8 cellular contexts compared by ENCODE assay signal in the genomic region with DNA sequence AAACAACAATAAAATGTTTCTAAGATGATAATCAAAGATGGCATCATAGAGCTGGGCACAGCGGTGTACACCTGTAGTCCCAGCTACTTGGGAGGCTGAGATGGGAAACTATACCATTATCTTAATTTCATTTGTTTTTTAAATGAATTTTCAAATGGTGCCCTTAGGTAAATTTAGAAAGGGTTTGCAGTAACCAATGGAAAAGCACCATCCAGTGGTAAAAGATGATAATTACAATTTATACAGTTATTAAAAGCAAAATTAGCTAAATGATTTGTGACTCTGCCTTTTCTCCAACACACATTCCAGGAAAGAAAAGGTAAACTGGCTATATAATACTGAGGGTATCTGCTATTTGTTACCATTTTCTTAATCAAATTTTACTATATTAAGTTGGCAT. TPM values are rescaled to one million over a fixed set of nuclear protein-coding genes. Genes with fewer than 3 reads are reported as not detected.
A peak's percentile ranks its signal among the peaks of the same experiment; 100 is the strongest.
DNase-seq lines count a peak whose midpoint lies in the region; ATAC-seq and TF ChIP-seq lines count a peak whose summit lies in the region.

No MANE protein-coding gene starts in this region.

- no peak overlapping the region for H3K4me3 ChIP-seq in HCT116 (replicated peaks in 1 of 2; ENCODE audit: low read depth in 1 of 2, low read length in 2 of 2)
- H3K4me3 ChIP-seq in mesendoderm (ENCODE audit: low read length): no peak overlapping the region

- ATAC-seq in HCT116: peak; percentile 38; the same call in 1 of the 2 replicates
- no peak for ATAC-seq in activated naive CD4-positive, alpha-beta T cell treated with anti-CD3 and anti-CD28 coated beads, Interleukin-2, amount 50 U/mL, for 72 hours
- no peak for ATAC-seq in stimulated activated naive B cell treated with anti-CD40 and anti-IgM and Interleukin-4, amounts not matched to agents 10 μg/mL and 1 μg/mL and 100 μg/mL, for 72 hours (replicated peaks)

- H3K4me1 ChIP-seq in HCT116 (ENCODE audit: control insufficient read depth in 1 of 2, insufficient read depth in 2 of 2, low read length in 2 of 2) (peaks cover 2 to 4% of the 10 kb centered on the region in 2 experiments; a peak in 1 of 4 replicates), mesendoderm (ENCODE audit: control insufficient read depth, low read depth, low read length) (no peaks in the 10 kb centered on the region)

- no peak overlapping the region for H4K8ac ChIP-seq in mesendoderm (ENCODE audit: low read depth, low read length)

- H3K27ac ChIP-seq in HCT116 (ENCODE audit: low read depth, low read length) (no peak overlapping the region), mesendoderm (ENCODE audit: low read depth, low read length) (no peak overlapping the region)

- TF ChIP-seq RAD21 in HCT116 (IDR thresholded peaks at IDR 0.05; ENCODE audit: low read depth): peak; percentile 92

- peak; percentile 75 for TF ChIP-seq CTCF in CD14-positive monocyte (IDR thresholded peaks at IDR 0.05)
- TF ChIP-seq CTCF in HCT116 (IDR thresholded peaks at IDR 0.05 in 2 of 3, conservative IDR thresholded peaks at IDR 0.05 in 1 of 3; ENCODE audit: borderline replicate concordance in 1 of 3, insufficient read depth in 1 of 3, low read depth in 2 of 3, low read length in 2 of 3): peak; percentile 6 to 80 (median 52); a peak in 5 of 6 replicates
- TF ChIP-seq CTCF in brain (conservative IDR thresholded peaks at IDR 0.05): peak; percentile 69 to 71

- no peaks in the 10 kb centered on the region for H3K36me3 ChIP-seq in HCT116 (ENCODE audit: control insufficient read depth in 1 of 2, insufficient read depth in 2 of 2, low read length in 2 of 2)
- H3K36me3 ChIP-seq in mesendoderm (ENCODE audit: control insufficient read depth, insufficient read depth, low read length): no peaks in the 10 kb centered on the region

- no TSS peak for BruUV-seq in HCT116 (replicated peaks; lab: Mats Ljungman, UMichigan)

- no peak overlapping the region for H3K4ac ChIP-seq in mesendoderm (ENCODE audit: low read depth, low read length)

- H3K27me3 ChIP-seq in HCT116 (ENCODE audit: insufficient read depth, low read length): no peaks in the 10 kb centered on the region
- no peaks in the 10 kb centered on the region for H3K27me3 ChIP-seq in mesendoderm (ENCODE audit: insufficient read depth, low read length, poor library complexity)

- no peak for TF ChIP-seq POLR2A in HCT116 (IDR thresholded peaks at IDR 0.05; ENCODE audit: borderline replicate concordance, extremely low read depth, insufficient read depth, insufficient read length)

- H3K9me3 ChIP-seq in HCT116 (ENCODE audit: control insufficient read depth in 1 of 2, insufficient read depth in 1 of 2, low read depth in 1 of 2, low read length in 2 of 2): no peaks in the 10 kb centered on the region

- peaks cover 0 to 3% (median 0%) of the 10 kb centered on the region in 3 donors for H3K27me3 Mint-ChIP-seq in CD14-positive monocyte (ENCODE audit: low read depth in 3 of 3)
- H3K27me3 Mint-ChIP-seq in brain: no peaks in the 10 kb centered on the region
- no peaks in the 10 kb centered on the region for H3K27me3 Mint-ChIP-seq in stimulated activated naive B cell treated with anti-CD40 and anti-IgM and Interleukin-4, amounts not matched to agents 10 μg/mL and 1 μg/mL and 100 μg/mL, for 72 hours
- H3K27me3 Mint-ChIP-seq in activated CD4-positive, alpha-beta T cell treated with anti-CD3 and anti-CD28 coated beads, Interleukin-2, amount 10 ng/mL, durations not matched to agents 24 days and 14 days: no peaks in the 10 kb centered on the region

- H2BK120ac ChIP-seq in mesendoderm (ENCODE audit: low read depth, low read length): no peak overlapping the region

- WGBS in mesendoderm (ENCODE audit: extremely low coverage, insufficient coverage, low lambda C conversion rate): no CpG with 5 or more reads among the region's 1 CpG

- no peak overlapping the region for H3K23ac ChIP-seq in mesendoderm (ENCODE audit: low read length)

- RAD21 ChIA-PET in HCT116 (lab: Charles Lee; ENCODE audit: low non-redundant PET in 1 of 2, low total read pairs in 2 of 2, uncharacterized antibody in 2 of 2, unreplicated experiment in 2 of 2): interaction anchor here (0.9 to 1.6 kb wide), 2 partner anchors 181 kb away, joined by 4 to 14 read pairs; no protein-coding TSS in a partner anchor

- H3K4me3 Mint-ChIP-seq in CD14-positive monocyte (peak overlapping the region in 1 of 2 donors; percentile 33), brain (no peak overlapping the region)
- no peak overlapping the region for H3K4me3 Mint-ChIP-seq in stimulated activated naive B cell treated with anti-CD40 and anti-IgM and Interleukin-4, amounts not matched to agents 10 μg/mL and 1 μg/mL and 100 μg/mL, for 72 hours
- no peak overlapping the region for H3K4me3 Mint-ChIP-seq in activated CD4-positive, alpha-beta T cell treated with anti-CD3 and anti-CD28 coated beads, Interleukin-2, amount 10 ng/mL, durations not matched to agents 24 days and 14 days

- H3K4me1 Mint-ChIP-seq in CD14-positive monocyte (peaks cover 12% of the 10 kb centered on the region), brain (peaks cover 38% of the 10 kb centered on the region)
- H3K4me1 Mint-ChIP-seq in stimulated activated naive B cell treated with anti-CD40 and anti-IgM and Interleukin-4, amounts not matched to agents 10 μg/mL and 1 μg/mL and 100 μg/mL, for 72 hours: peaks cover 18 to 45% of the 10 kb centered on the region in 2 donors
- peaks cover 33% of the 10 kb centered on the region for H3K4me1 Mint-ChIP-seq in activated CD4-positive, alpha-beta T cell treated with anti-CD3 and anti-CD28 coated beads, Interleukin-2, amount 10 ng/mL, durations not matched to agents 24 days and 14 days

- peaks cover 86% of the 10 kb centered on the region for H3K79me2 ChIP-seq in HCT116 (ENCODE audit: insufficient read depth, low read length)
- peaks cover under 1% of the 10 kb centered on the region for H3K79me2 ChIP-seq in mesendoderm (ENCODE audit: control insufficient read depth, insufficient read depth, low read length)

- no peak overlapping the region for H2BK5ac ChIP-seq in mesendoderm (ENCODE audit: low read length)

- H4K20me1 ChIP-seq in HCT116 (ENCODE audit: insufficient read depth): peaks cover 4% of the 10 kb centered on the region; the same call in 1 of the 2 replicates

- H3K4me2 ChIP-seq in HCT116 (ENCODE audit: low read length) (no peak overlapping the region), mesendoderm (ENCODE audit: low read length) (no peak overlapping the region)

- H3K9ac ChIP-seq in HCT116 (ENCODE audit: low read length) (no peak overlapping the region), mesendoderm (ENCODE audit: low read length) (no peak overlapping the region)

- H2AK5ac ChIP-seq in mesendoderm (ENCODE audit: low read length): no peak overlapping the region

- H3K27ac Mint-ChIP-seq in CD14-positive monocyte (peak overlapping the region in 3 of 7 donors; percentile 18 to 80 (median 70)), brain (no peak overlapping the region)
- no peak overlapping the region for H3K27ac Mint-ChIP-seq in activated naive CD4-positive, alpha-beta T cell treated with anti-CD3 and anti-CD28 coated beads, Interleukin-2, amount 50 U/mL, for 72 hours
- no peak overlapping the region for H3K27ac Mint-ChIP-seq in stimulated activated naive B cell treated with anti-CD40 and anti-IgM and Interleukin-4, amounts not matched to agents 10 μg/mL and 1 μg/mL and 100 μg/mL, for 72 hours
- H3K27ac Mint-ChIP-seq in activated CD4-positive, alpha-beta T cell treated with anti-CD3 and anti-CD28 coated beads, Interleukin-2, amount 10 ng/mL, durations not matched to agents 24 days and 14 days: no peak overlapping the region

- no peaks in the 10 kb centered on the region for H3K79me1 ChIP-seq in mesendoderm (ENCODE audit: low read length)

- no peak for DNase-seq in CD14-positive monocyte (ENCODE audit: low spot score)
- no peak for DNase-seq in HCT116 (ENCODE audit: low read depth, low spot score)
- DNase-seq in mesendoderm: peak; percentile 10
- DNase-seq in activated naive CD4-positive, alpha-beta T cell treated with anti-CD3 and anti-CD28 coated beads, Interleukin-2, amount 50 U/mL, for 72 hours (ENCODE audit: low spot score in 2 of 2): no peak
- no peak for DNase-seq in stimulated activated naive B cell treated with anti-CD40 and anti-IgM and Interleukin-4, amounts not matched to agents 10 μg/mL and 1 μg/mL and 100 μg/mL, for 72 hours
- DNase-seq in activated CD4-positive, alpha-beta T cell treated with anti-CD3 and anti-CD28 coated beads, Interleukin-2, amount 10 ng/mL, durations not matched to agents 24 days and 14 days: no peak
- DNase-seq in posterior cingulate gyrus: no peak

- POLR2A ChIA-PET in HCT116 (lab: Charles Lee): interaction anchor here (1.2 to 1.7 kb wide), 2 partner anchors 11 to 182 kb away, joined by 3 read pairs; no protein-coding TSS in a partner anchor

- no peaks in the 10 kb centered on the region for H3K9me3 Mint-ChIP-seq in CD14-positive monocyte
- H3K9me3 Mint-ChIP-seq in brain: no peaks in the 10 kb centered on the region
- peaks cover 0 to 10% of the 10 kb centered on the region in 2 donors for H3K9me3 Mint-ChIP-seq in activated naive CD4-positive, alpha-beta T cell treated with anti-CD3 and anti-CD28 coated beads, Interleukin-2, amount 50 U/mL, for 72 hours
- H3K9me3 Mint-ChIP-seq in stimulated activated naive B cell treated with anti-CD40 and anti-IgM and Interleukin-4, amounts not matched to agents 10 μg/mL and 1 μg/mL and 100 μg/mL, for 72 hours: no peaks in the 10 kb centered on the region
- peaks cover 10% of the 10 kb centered on the region for H3K9me3 Mint-ChIP-seq in activated CD4-positive, alpha-beta T cell treated with anti-CD3 and anti-CD28 coated beads, Interleukin-2, amount 10 ng/mL, durations not matched to agents 24 days and 14 days

- no peak overlapping the region for H2AFZ ChIP-seq in HCT116 (ENCODE audit: low read depth, low read length, poor library complexity, severe bottlenecking)

- H2BK15ac ChIP-seq in mesendoderm (replicated peaks; ENCODE audit: low read depth): no peak overlapping the region

- intact Hi-C loops in CD14-positive monocyte (cut with micrococcal nuclease): loop anchor here (5.0 kb wide), 2 partner anchors 35 to 180 kb away; no protein-coding TSS in a partner anchor
- intact Hi-C loops in HCT116 (cut with micrococcal nuclease): loop anchor here (1.0 to 5.0 kb wide), 3 partner anchors 182 to 705 kb away; no protein-coding TSS in a partner anchor
- intact Hi-C loops in activated CD4-positive, alpha-beta T cell treated with anti-CD3 and anti-CD28 coated beads, Interleukin-2, amount 10 ng/mL, durations not matched to agents 24 days and 14 days (cut with micrococcal nuclease): loop anchor here (1.0 to 10.0 kb wide), 4 partner anchors 120 to 607 kb away; partner anchors contain the start of genes BTD, CAPN7 and HACL1
- intact Hi-C loops in posterior cingulate gyrus (cut with DNase I): loop anchor here (1.0 to 5.0 kb wide), 2 partner anchors 165 to 182 kb away; no protein-coding TSS in a partner anchor

- CTCF ChIA-PET in HCT116 (lab: Charles Lee): interaction anchor here (0.7 to 3.5 kb wide), 10 partner anchors 10 to 609 kb away, joined by 3 to 27 read pairs (median 4); partner anchors contain the start of gene ANKRD28

- H3K36me3 Mint-ChIP-seq in CD14-positive monocyte: no peaks in the 10 kb centered on the region
- H3K36me3 Mint-ChIP-seq in brain: no peaks in the 10 kb centered on the region
- no peaks in the 10 kb centered on the region for H3K36me3 Mint-ChIP-seq in activated naive CD4-positive, alpha-beta T cell treated with anti-CD3 and anti-CD28 coated beads, Interleukin-2, amount 50 U/mL, for 72 hours
- peaks cover 5 to 6% of the 10 kb centered on the region in 2 donors for H3K36me3 Mint-ChIP-seq in stimulated activated naive B cell treated with anti-CD40 and anti-IgM and Interleukin-4, amounts not matched to agents 10 μg/mL and 1 μg/mL and 100 μg/mL, for 72 hours
- peaks cover 12% of the 10 kb centered on the region for H3K36me3 Mint-ChIP-seq in activated CD4-positive, alpha-beta T cell treated with anti-CD3 and anti-CD28 coated beads, Interleukin-2, amount 10 ng/mL, durations not matched to agents 24 days and 14 days (ENCODE audit: low read depth)

- H4K5ac ChIP-seq in mesendoderm (ENCODE audit: low read length): no peak overlapping the region

- no peak overlapping the region for H3K18ac ChIP-seq in mesendoderm (ENCODE audit: low read length)

- H3K56ac ChIP-seq in mesendoderm (ENCODE audit: low read length): no peak overlapping the region

- H3K9me2 ChIP-seq in HCT116 (ENCODE audit: insufficient read depth): no peaks in the 10 kb centered on the region

RNA-seq across cellular contexts. Expression of gene ANKRD28, which starts 14.4 kb away (rescaled TPM):
- polyA plus RNA-seq in CD14-positive monocyte: 10 to 100 TPM in 1 of 2 donors, 1 to 10 TPM in 1; 5.9 to 11.5 TPM
- 47.5 TPM for total RNA-seq in HCT116 (2021; ENCODE audit: unreplicated experiment)
- 27.9 and 28.7 TPM in 2 replicates for polyA plus RNA-seq in HCT116 (2012)
- 6.5 TPM for polyA plus RNA-seq in brain (ENCODE audit: insufficient read depth, low read depth, low replicate concordance)
- polyA plus RNA-seq in mesendoderm (2013, experiment 1 of 2): 17.6 TPM
- polyA plus RNA-seq in mesendoderm (2013, experiment 2 of 2): 16.5 TPM
- 10 to 100 TPM; 22.1 to 43.0 TPM for total RNA-seq in activated naive CD4-positive, alpha-beta T cell treated with anti-CD3 and anti-CD28 coated beads, Interleukin-2, amount 50 U/mL, for 72 hours
- total RNA-seq in activated CD4-positive, alpha-beta T cell treated with anti-CD3 and anti-CD28 coated beads, Interleukin-2, amount 10 ng/mL, durations not matched to agents 24 days and 14 days: 38.1 and 38.7 TPM in 2 replicates
